15 cellular contexts compared by ENCODE assay signal in the genomic region with DNA sequence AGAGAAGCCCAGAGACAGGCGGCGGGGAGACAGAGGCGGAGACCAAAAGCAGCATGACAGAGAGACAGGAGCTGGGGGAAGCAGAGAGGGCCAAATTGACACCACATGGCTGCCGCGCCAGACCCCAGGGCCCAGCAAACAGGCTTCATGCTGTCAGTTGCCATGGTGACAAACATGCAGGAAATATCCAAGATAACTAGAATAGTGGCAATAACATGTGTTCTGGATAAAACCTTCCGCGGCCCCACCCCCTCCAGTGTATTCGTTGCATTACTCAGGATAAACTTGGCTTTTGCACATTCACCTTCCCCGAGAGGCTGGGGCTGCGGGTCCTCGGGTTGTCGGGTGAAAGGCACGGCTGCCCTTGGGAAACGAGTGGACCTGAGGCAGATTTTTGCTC. TPM values are rescaled to one million over a fixed set of nuclear protein-coding genes. Genes with fewer than 3 reads are reported as not detected.
DNase-seq lines count a peak whose midpoint lies in the region; ATAC-seq, FAIRE-seq and TF ChIP-seq lines count a peak whose summit lies in the region.
"Had no signal": no experiment of that assay in that cellular context is flagged by ENCODE, and none has a peak within 500 bp of the region (broad histone marks: within the 10 kb centered on the region; RNA-seq: fewer than 3 reads in every experiment).

No MANE protein-coding gene starts in this region.

- no peak overlapping the region for H3K27ac Mint-ChIP-seq in CD4-positive, alpha-beta T cell

- TF ChIP-seq POLR2A in heart left ventricle (IDR thresholded peaks at IDR 0.05), result no peak

- H3K9ac ChIP-seq in SK-N-MC (ENCODE audit: insufficient read length), result peak overlapping the region; percentile 82

- H3K4me1 Mint-ChIP-seq in CD4-positive, alpha-beta T cell (ENCODE audit: low read depth), result no peaks in the 10 kb centered on the region

- DNase-seq in DMS 273 (lab: John Stamatoyannopoulos, UW; ENCODE audit: unreplicated experiment), result peak; percentile 63
- DNase-seq in SK-N-MC (ENCODE audit: low read depth, low spot score), result peak; percentile 90
- DNase-seq in heart left ventricle, result peak in 2 of 5 donors; percentile 39 to 69
- DNase-seq in sciatic nerve (ENCODE audit: low spot score), result no peak
- no peak for DNase-seq in CD4-positive, alpha-beta T cell
- DNase-seq in left lung, result no peak
- DNase-seq in frontal cortex (ENCODE audit: low spot score in 2 of 2), result no peak
- DNase-seq: amygdala; COR-L47; effector CD8-positive, alpha-beta T cell; head of caudate nucleus; MG63; NCI-H510A; SIG-M5 had no signal

- CTCF ChIA-PET in CD4-positive, alpha-beta T cell (lab: Charles Lee), result no interaction called here

- H3K4me1 ChIP-seq in heart left ventricle, result peaks cover 3 to 67% (median 47%) of the 10 kb centered on the region in 12 donors
- H3K4me1 ChIP-seq in left lung, result peaks cover 22 to 30% of the 10 kb centered on the region in 2 donors

- H3K36me3 ChIP-seq in SK-N-MC (ENCODE audit: insufficient read depth, low read length), result no peaks in the 10 kb centered on the region
- no peaks in the 10 kb centered on the region for H3K36me3 ChIP-seq in heart left ventricle
- H3K36me3 ChIP-seq in left lung, result no peaks in the 10 kb centered on the region
- H3K36me3 ChIP-seq: MG63 had no signal

- POLR2A ChIA-PET in CD4-positive, alpha-beta T cell (lab: Charles Lee), result no interaction called here

- 43 to 59% (median 52%) methylated on average over 14 of the region's 14 CpGs for WGBS in heart left ventricle, 4 donors

- H3K27me3 ChIP-seq in heart left ventricle (no peaks in the 10 kb centered on the region), left lung (no peaks in the 10 kb centered on the region)
- H3K27me3 ChIP-seq in CD4-positive, alpha-beta T cell (ENCODE audit: control insufficient read depth, insufficient read depth, low read length), result no peaks in the 10 kb centered on the region
- H3K27me3 ChIP-seq: MG63 had no signal

- no peak overlapping the region for H3K4me3 Mint-ChIP-seq in CD4-positive, alpha-beta T cell

- ATAC-seq in heart left ventricle, result no peak
- peak; percentile 9 for ATAC-seq in sciatic nerve
- ATAC-seq in CD4-positive, alpha-beta T cell (ENCODE audit: poor library complexity), result no peak
- no peak for ATAC-seq in left lung
- no peak for ATAC-seq in HG02610 (IDR thresholded peaks at IDR 0.05; ENCODE audit: unreplicated experiment)

- H3K4me3 ChIP-seq in SK-N-MC (peak overlapping the region; percentile 81), heart left ventricle (no peak overlapping the region), left lung (no peak overlapping the region)
- H3K4me3 ChIP-seq: MG63 had no signal

- TF ChIP-seq CTCF in heart left ventricle (IDR thresholded peaks at IDR 0.05), result no peak
- no peak for TF ChIP-seq CTCF in CD4-positive, alpha-beta T cell (IDR thresholded peaks at IDR 0.05)
- TF ChIP-seq CTCF in left lung (IDR thresholded peaks at IDR 0.05), result no peak

- no peak for FAIRE-seq in frontal cortex (lab: Jason Lieb, UNC)

- intact Hi-C loops in heart left ventricle (cut with DNase I) (loop anchor here in 4 of 10 donors (2.0 to 5.0 kb wide), 2 partner anchors 50 kb away; partner anchors contain the start of gene CDON (in 4 of the 4)), sciatic nerve (cut with DNase I) (no loop called here), left lung (cut with DNase I) (no loop called here)
- intact Hi-C loops in CD4-positive, alpha-beta T cell (cut with DNase I, micrococcal nuclease), result loop anchor here in 1 of 2 experiments (10.0 kb wide), 1 partner anchor 108 kb away; no protein-coding TSS in a partner anchor

- H3K27ac ChIP-seq in SK-N-MC, result peak overlapping the region; percentile 98
- peak overlapping the region in 9 of 12 donors; percentile 63 to 89 (median 84) for H3K27ac ChIP-seq in heart left ventricle
- H3K27ac ChIP-seq in CD4-positive, alpha-beta T cell (ENCODE audit: low read depth, low read length), result no peak overlapping the region
- no peak overlapping the region for H3K27ac ChIP-seq in left lung

- no peaks in the 10 kb centered on the region for H3K27me3 Mint-ChIP-seq in CD4-positive, alpha-beta T cell

- H3K9me3 ChIP-seq in SK-N-MC (ENCODE audit: low read depth, low read length) (no peaks in the 10 kb centered on the region), heart left ventricle (no peaks in the 10 kb centered on the region), left lung (no peaks in the 10 kb centered on the region)
- H3K9me3 ChIP-seq in CD4-positive, alpha-beta T cell (ENCODE audit: control insufficient read depth, low read length), result no peaks in the 10 kb centered on the region
- H3K9me3 ChIP-seq: MG63 had no signal

- no peaks in the 10 kb centered on the region for H3K36me3 Mint-ChIP-seq in CD4-positive, alpha-beta T cell (ENCODE audit: low read depth)

- no peaks in the 10 kb centered on the region for H3K9me3 Mint-ChIP-seq in CD4-positive, alpha-beta T cell

RNA-seq across cellular contexts. Expression of gene CDON, which starts 49.9 kb away (rescaled TPM):
- total RNA-seq in heart left ventricle (10 to 100 TPM in 2 of 9 donors, 1 to 10 TPM in 7; 5.0 to 51.5 (median 7.4) TPM), sciatic nerve (29.4 TPM), left lung (10 to 100 TPM; 10.7 to 16.3 TPM), frontal cortex (32.6 TPM)
- polyA plus RNA-seq in heart left ventricle, result 1 to 10 TPM; 1.2 to 2.1 TPM
- total RNA-seq in CD4-positive, alpha-beta T cell, result 1 to 10 TPM; 1.9 to 2.7 TPM

Comparison
In these comparisons a context has a peak if more than half of its experiments do, and no peak if none do; other contexts are left out.
1. DNase-seq: peak in DMS 273 (single experiment) and SK-N-MC (single experiment); none in sciatic nerve (single experiment), CD4-positive, alpha-beta T cell (0 of 10), left lung (0 of 2) and frontal cortex (0 of 2).
2. H3K27ac ChIP-seq: peak in SK-N-MC (single experiment) and heart left ventricle (9 of 12); none in CD4-positive, alpha-beta T cell (single experiment) and left lung (0 of 2).